In the genomic region with DNA sequence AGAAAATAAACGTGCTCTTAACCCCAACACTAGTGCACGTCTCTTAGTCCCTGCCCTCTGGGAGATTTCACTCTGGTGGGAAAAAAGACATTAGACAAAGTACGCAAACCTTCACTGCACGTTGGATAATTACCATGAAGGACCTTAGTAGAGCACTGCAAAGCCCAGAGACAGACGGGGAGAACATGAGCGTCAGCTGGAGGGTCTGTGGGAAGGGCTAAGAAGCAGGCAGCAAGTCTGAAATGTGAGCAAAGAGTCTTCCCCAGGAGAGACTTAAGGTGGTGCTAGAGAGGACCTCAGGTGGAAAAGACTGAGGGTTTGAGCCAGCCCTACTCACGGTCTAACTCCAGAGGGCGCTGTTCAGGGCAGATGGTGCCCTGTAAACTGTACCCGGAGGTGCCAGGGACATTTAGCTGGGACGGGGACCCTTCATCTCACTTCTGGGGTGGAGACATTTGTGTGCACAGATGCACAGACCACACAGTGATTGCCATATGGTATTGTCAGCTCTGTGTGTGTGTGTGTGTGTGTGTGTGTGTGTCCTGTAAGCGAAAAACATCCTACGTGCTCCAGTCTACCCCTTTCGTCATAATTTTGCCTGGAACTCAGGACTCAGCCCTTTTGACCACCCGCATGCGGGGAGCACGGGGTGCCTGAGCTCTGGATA, we compare ENCODE assay signal across 8 cellular contexts. TPM values are rescaled to one million over a fixed set of nuclear protein-coding genes. Genes with fewer than 3 reads are reported as not detected.
DNase-seq lines count a peak whose midpoint lies in the region; ATAC-seq and TF ChIP-seq lines count a peak whose summit lies in the region.

No MANE protein-coding gene starts in this region.

- H3K4me1 ChIP-seq in left lung = peaks cover 13% of the 10 kb centered on the region in 2 donors
- H3K4me1 ChIP-seq in sigmoid colon = peaks cover 0 to 13% (median 10%) of the 10 kb centered on the region in 4 donors

- intact Hi-C loops in left lung (cut with DNase I) = no loop called here
- intact Hi-C loops in sigmoid colon (cut with DNase I) = no loop called here

- no peak for TF ChIP-seq POLR2A in sigmoid colon (IDR thresholded peaks at IDR 0.05)

- peak overlapping the region in 1 of 5 experiments; percentile 14 for H3K4me3 Mint-ChIP-seq in brain

- TF ChIP-seq EP300 in sigmoid colon (IDR thresholded peaks at IDR 0.05) = no peak

- H3K9me3 ChIP-seq in MG63 (no peaks in the 10 kb centered on the region), left lung (no peaks in the 10 kb centered on the region), sigmoid colon (no peaks in the 10 kb centered on the region)

- H3K36me3 ChIP-seq in MG63 (no peaks in the 10 kb centered on the region), left lung (no peaks in the 10 kb centered on the region), sigmoid colon (no peaks in the 10 kb centered on the region)

- H3K9me3 Mint-ChIP-seq in brain = peaks cover 0 to 3% (median 0%) of the 10 kb centered on the region in 5 experiments

- H3K4me3 ChIP-seq in MG63 (no peak overlapping the region), left lung (no peak overlapping the region), sigmoid colon (no peak overlapping the region)

- no peaks in the 10 kb centered on the region for H3K27me3 ChIP-seq in MG63
- H3K27me3 ChIP-seq in left lung = peaks cover 0 to 63% of the 10 kb centered on the region in 2 donors
- H3K27me3 ChIP-seq in sigmoid colon = peaks cover 12 to 70% (median 32%) of the 10 kb centered on the region in 3 donors

- WGBS in sigmoid colon, 2 donors = 27 to 39% methylated on average over 16 of the region's 16 CpGs

- H3K36me3 Mint-ChIP-seq in brain = no peaks in the 10 kb centered on the region

- H3K27ac Mint-ChIP-seq in brain = peak overlapping the region in 4 of 5 experiments; percentile 2 to 74 (median 21)

- DNase-seq in stimulated activated CD4-positive, alpha-beta T cell treated with anti-CD3 and anti-CD28 coated beads, Interleukin-12 subunit alpha, Interleukin-12 subunit beta, amount 100 ng/mL, for 48 hours (ENCODE audit: low read depth in 2 of 3, low spot score in 1 of 3) = peak; percentile 34 to 47 (median 37)
- no peak for DNase-seq in stimulated activated CD4-positive, alpha-beta T cell treated with anti-CD3 and anti-CD28 coated beads, Interleukin-12 subunit alpha, Interleukin-12 subunit beta, amount 100 ng/mL, for 4 hours
- DNase-seq in MG63 = peak; percentile 40
- DNase-seq in RPMI7951 (ENCODE audit: low read depth) = peak; percentile 41
- no peak for DNase-seq in left lung
- DNase-seq in sigmoid colon = no peak

- ATAC-seq in left lung (peak; percentile 50), GM21447 (IDR thresholded peaks at IDR 0.05; ENCODE audit: unreplicated experiment) (no peak)

- peaks cover 2% of the 10 kb centered on the region for H3K27me3 Mint-ChIP-seq in brain

- H3K27ac ChIP-seq in left lung = no peak overlapping the region
- no peak overlapping the region for H3K27ac ChIP-seq in sigmoid colon

- TF ChIP-seq CTCF in brain (conservative IDR thresholded peaks at IDR 0.05) (peak; percentile 60 to 80), left lung (IDR thresholded peaks at IDR 0.05) (peak; percentile 13 to 24), sigmoid colon (IDR thresholded peaks at IDR 0.05) (no peak)

- H3K4me1 Mint-ChIP-seq in brain = peaks cover 36% of the 10 kb centered on the region

RNA-seq across cellular contexts. Expression of gene STAC2, which starts 9.9 kb away (rescaled TPM):
- total RNA-seq in MG63 (2014; rRNA removed; shearing (Covaris generic); ENCODE audit: low replicate concordance) = not detected in 2 replicates
- 0.10 and 0.12 TPM in 2 replicates for total RNA-seq in RPMI7951 (2014; rRNA removed; shearing (Covaris generic))
- 19.5 TPM for polyA plus RNA-seq in brain (ENCODE audit: insufficient read depth, low read depth, low replicate concordance)
- total RNA-seq in left lung = under 1 TPM; 0.17 to 0.55 TPM
- 1 to 10 TPM in 1 of 4 donors, under 1 TPM in 3; 0.16 to 1.1 (median 0.31) TPM for total RNA-seq in sigmoid colon
- under 1 TPM in 2 of 3 donors, not detected in 1; under 0.01 to 0.47 TPM for polyA plus RNA-seq in sigmoid colon

RNA-seq across cellular contexts. Expression of gene RPL19, which starts 35.6 kb away (rescaled TPM):
- 4,123 and 4,721 TPM in 2 replicates for total RNA-seq in MG63 (2014; rRNA removed; shearing (Covaris generic); ENCODE audit: low replicate concordance)
- 2,028 and 2,044 TPM in 2 replicates for total RNA-seq in RPMI7951 (2014; rRNA removed; shearing (Covaris generic))
- polyA plus RNA-seq in brain (ENCODE audit: insufficient read depth, low read depth, low replicate concordance) (2,935 TPM), sigmoid colon (1,000 to 10,000 TPM; 2,689 to 4,258 (median 3,169) TPM)
- total RNA-seq in left lung (1,000 to 10,000 TPM; 1,286 to 1,367 TPM), sigmoid colon (1,000 to 10,000 TPM; 3,053 to 4,685 (median 3,950) TPM)

RNA-seq across cellular contexts. Expression of gene CACNB1, which starts 38.2 kb away (rescaled TPM):
- 2.2 and 2.4 TPM in 2 replicates for total RNA-seq in MG63 (2014; rRNA removed; shearing (Covaris generic); ENCODE audit: low replicate concordance)
- 1.9 and 3.4 TPM in 2 replicates for total RNA-seq in RPMI7951 (2014; rRNA removed; shearing (Covaris generic))
- polyA plus RNA-seq in brain (ENCODE audit: insufficient read depth, low read depth, low replicate concordance) (20.8 TPM), sigmoid colon (10 to 100 TPM in 1 of 3 donors, 1 to 10 TPM in 2; 3.0 to 11.6 (median 8.1) TPM)
- total RNA-seq in left lung (10 to 100 TPM; 23.8 to 31.4 TPM), sigmoid colon (1 to 10 TPM; 5.3 to 8.0 (median 7.4) TPM)

Comparison
In these comparisons a context has a peak if more than half of its experiments do, and no peak if none do; other contexts are left out.
1. DNase-seq: peak in stimulated activated CD4-positive, alpha-beta T cell treated with anti-CD3 and anti-CD28 coated beads, Interleukin-12 subunit alpha, Interleukin-12 subunit beta, amount 100 ng/mL, for 48 hours (3 of 3), MG63 (single experiment) and RPMI7951 (single experiment); none in stimulated activated CD4-positive, alpha-beta T cell treated with anti-CD3 and anti-CD28 coated beads, Interleukin-12 subunit alpha, Interleukin-12 subunit beta, amount 100 ng/mL, for 4 hours (single experiment), left lung (0 of 2) and sigmoid colon (single experiment).
2. CTCF ChIP-seq: peak in brain (2 of 2) and left lung (2 of 2); none in sigmoid colon (0 of 4).